Comparison of ENCODE assay signal across 11 cellular contexts in genomic region chr6:28808383-28808782, GRCh38.
DNase-seq lines count a peak whose midpoint lies in the region; ATAC-seq and TF ChIP-seq lines count a peak whose summit lies in the region.
"Had no signal": no experiment of that assay in that cellular context is flagged by ENCODE, and none has a peak within 500 bp of the region (broad histone marks: within the 10 kb centered on the region; RNA-seq: fewer than 3 reads in every experiment).

No MANE protein-coding gene starts in this region.

- intact Hi-C loops in Caco-2 (cut with micrococcal nuclease; ENCODE audit: unreplicated experiment) = no loop called here

- H2BK5ac ChIP-seq in mesendoderm (ENCODE audit: low read length) = no peak overlapping the region

- H3K9me3 Mint-ChIP-seq in Caco-2 (ENCODE audit: unreplicated experiment) (no peaks in the 10 kb centered on the region), IgD-negative memory B cell (peaks cover 9 to 26% (median 18%) of the 10 kb centered on the region in 3 donors)
- peaks cover 15% of the 10 kb centered on the region for H3K9me3 Mint-ChIP-seq in activated naive CD8-positive, alpha-beta T cell treated with anti-CD3 and anti-CD28 coated beads, Interleukin-2, amount 10 ng/mL, durations not matched to agents 7 days and 5 days
- peaks cover 0 to 3% of the 10 kb centered on the region in 2 donors for H3K9me3 Mint-ChIP-seq in effector memory CD8-positive, alpha-beta T cell

- H3K27ac Mint-ChIP-seq in Caco-2 (ENCODE audit: unreplicated experiment) (no peak overlapping the region), IgD-negative memory B cell (peak overlapping the region in 2 of 3 donors; percentile 15 to 36)
- H3K27ac Mint-ChIP-seq in activated naive CD8-positive, alpha-beta T cell treated with anti-CD3 and anti-CD28 coated beads, Interleukin-2, amount 10 ng/mL, durations not matched to agents 7 days and 5 days = peak overlapping the region; percentile 28
- H3K27ac Mint-ChIP-seq in effector memory CD8-positive, alpha-beta T cell = no peak overlapping the region

- no peak overlapping the region for H2AK5ac ChIP-seq in mesendoderm (ENCODE audit: low read length)

- H4K8ac ChIP-seq in mesendoderm (ENCODE audit: low read depth, low read length) = no peak overlapping the region

- H3K27me3 Mint-ChIP-seq in Caco-2 (ENCODE audit: insufficient read depth, unreplicated experiment) (no peaks in the 10 kb centered on the region), IgD-negative memory B cell (peaks cover 62% of the 10 kb centered on the region)
- peaks cover 88% of the 10 kb centered on the region for H3K27me3 Mint-ChIP-seq in activated naive CD8-positive, alpha-beta T cell treated with anti-CD3 and anti-CD28 coated beads, Interleukin-2, amount 10 ng/mL, durations not matched to agents 7 days and 5 days
- peaks cover 82 to 88% of the 10 kb centered on the region in 2 donors for H3K27me3 Mint-ChIP-seq in effector memory CD8-positive, alpha-beta T cell

- no peak overlapping the region for H2BK120ac ChIP-seq in mesendoderm (ENCODE audit: low read depth, low read length)

- CTCF ChIA-PET in Caco-2 (lab: Charles Lee) = no interaction called here

- peak overlapping the region; percentile 39 for H3K4me2 ChIP-seq in mesendoderm (ENCODE audit: low read length)

- peaks cover 21% of the 10 kb centered on the region for H3K36me3 Mint-ChIP-seq in Caco-2 (ENCODE audit: insufficient read depth, unreplicated experiment)
- H3K36me3 Mint-ChIP-seq in IgD-negative memory B cell = no peaks in the 10 kb centered on the region
- H3K36me3 Mint-ChIP-seq in activated naive CD8-positive, alpha-beta T cell treated with anti-CD3 and anti-CD28 coated beads, Interleukin-2, amount 10 ng/mL, durations not matched to agents 7 days and 5 days = peaks cover 10% of the 10 kb centered on the region
- H3K36me3 Mint-ChIP-seq in effector memory CD8-positive, alpha-beta T cell (ENCODE audit: insufficient read depth) = peaks cover 29% of the 10 kb centered on the region

- H3K4me1 ChIP-seq in Caco-2 (no peaks in the 10 kb centered on the region; the same call in 1 of the 2 replicates), mesendoderm (ENCODE audit: control insufficient read depth, low read depth, low read length) (peaks cover 2% of the 10 kb centered on the region)

- H3K4me3 Mint-ChIP-seq in Caco-2 (ENCODE audit: unreplicated experiment) = peak overlapping the region; percentile 48
- H3K4me3 Mint-ChIP-seq in IgD-negative memory B cell = no peak overlapping the region
- peak overlapping the region; percentile 32 for H3K4me3 Mint-ChIP-seq in activated naive CD8-positive, alpha-beta T cell treated with anti-CD3 and anti-CD28 coated beads, Interleukin-2, amount 10 ng/mL, durations not matched to agents 7 days and 5 days
- no peak overlapping the region for H3K4me3 Mint-ChIP-seq in effector memory CD8-positive, alpha-beta T cell

- H3K4me1 Mint-ChIP-seq in Caco-2 (ENCODE audit: low read depth, unreplicated experiment) (no peaks in the 10 kb centered on the region), IgD-negative memory B cell (peaks cover 0 to 4% (median 3%) of the 10 kb centered on the region in 3 donors)
- peaks cover 24% of the 10 kb centered on the region for H3K4me1 Mint-ChIP-seq in activated naive CD8-positive, alpha-beta T cell treated with anti-CD3 and anti-CD28 coated beads, Interleukin-2, amount 10 ng/mL, durations not matched to agents 7 days and 5 days
- peaks cover 4 to 8% of the 10 kb centered on the region in 2 donors for H3K4me1 Mint-ChIP-seq in effector memory CD8-positive, alpha-beta T cell (ENCODE audit: low read depth in 2 of 2)

- no peak for TF ChIP-seq CTCF in Caco-2 (IDR thresholded peaks at IDR 0.05; ENCODE audit: insufficient read depth in 1 of 2, low read depth in 1 of 2, low read length in 1 of 2, severe bottlenecking in 1 of 2, unreplicated experiment in 1 of 2)

- no peaks in the 10 kb centered on the region for H3K79me2 ChIP-seq in mesendoderm (ENCODE audit: control insufficient read depth, insufficient read depth, low read length)

- H2BK15ac ChIP-seq in mesendoderm (replicated peaks; ENCODE audit: low read depth) = no peak overlapping the region

- H3K79me1 ChIP-seq in mesendoderm (ENCODE audit: low read length) = no peaks in the 10 kb centered on the region

- no CpG with 5 or more reads among the region's 13 CpGs for WGBS in mesendoderm (ENCODE audit: extremely low coverage, insufficient coverage, low lambda C conversion rate)

- H3K27me3 ChIP-seq in Caco-2 (replicated peaks; ENCODE audit: control insufficient read depth, insufficient read depth, low read length) (no peaks in the 10 kb centered on the region), mesendoderm (ENCODE audit: insufficient read depth, low read length, poor library complexity) (peaks cover 29% of the 10 kb centered on the region)

- H3K36me3 ChIP-seq in Caco-2 (ENCODE audit: control insufficient read depth, insufficient read depth, low read length) (no peaks in the 10 kb centered on the region), mesendoderm (ENCODE audit: control insufficient read depth, insufficient read depth, low read length) (no peaks in the 10 kb centered on the region)

- H3K9me3 ChIP-seq in Caco-2 = no peaks in the 10 kb centered on the region

- H3K56ac ChIP-seq in mesendoderm (ENCODE audit: low read length) = no peak overlapping the region

- no peak overlapping the region for H4K5ac ChIP-seq in mesendoderm (ENCODE audit: low read length)

- no peak overlapping the region for H3K23ac ChIP-seq in mesendoderm (ENCODE audit: low read length)

- H3K4me3 ChIP-seq in Caco-2 (ENCODE audit: low read depth, low read length) (no peak overlapping the region), mesendoderm (ENCODE audit: low read length) (no peak overlapping the region)

- DNase-seq in Caco-2 (no peak), mesendoderm (no peak), DMS153 (lab: John Stamatoyannopoulos, UW) (no peak)
- no peak for DNase-seq in activated naive CD8-positive, alpha-beta T cell treated with anti-CD3 and anti-CD28 coated beads, Interleukin-2, amount 10 ng/mL, durations not matched to agents 7 days and 5 days
- no peak for DNase-seq in effector memory CD8-positive, alpha-beta T cell
- DNase-seq: activated naive CD4-positive, alpha-beta T cell; posterior cingulate gyrus; stimulated activated CD4-positive, alpha-beta T cell treated with anti-CD3 and anti-CD28 coated beads, Interleukin-4, amount 100 ng/mL, for 1 hour had no signal

- H3K9ac ChIP-seq in mesendoderm (ENCODE audit: low read length) = no peak overlapping the region

- BruUV-seq in Caco-2 (replicated peaks; lab: Mats Ljungman, UMichigan) = no TSS peak

- no peak for ATAC-seq in activated naive CD8-positive, alpha-beta T cell treated with anti-CD3 and anti-CD28 coated beads, Interleukin-2, amount 10 ng/mL, durations not matched to agents 7 days and 5 days (ENCODE audit: low read depth)
- no peak for ATAC-seq in HG02798 (IDR thresholded peaks at IDR 0.05; ENCODE audit: poor library complexity, unreplicated experiment)
- ATAC-seq in effector memory CD8-positive, alpha-beta T cell (replicated peaks) = no peak
- ATAC-seq in HG03159 (IDR thresholded peaks at IDR 0.05; ENCODE audit: unreplicated experiment) = no peak

- H3K4ac ChIP-seq in mesendoderm (ENCODE audit: low read depth, low read length) = no peak overlapping the region

- POLR2A ChIA-PET in Caco-2 (lab: Charles Lee) = no interaction called here
- POLR2A ChIA-PET in activated naive CD8-positive, alpha-beta T cell treated with anti-CD3 and anti-CD28 coated beads, Interleukin-2, amount 10 ng/mL, durations not matched to agents 7 days and 5 days (lab: Charles Lee) = no interaction called here

- no peak overlapping the region for H3K27ac ChIP-seq in mesendoderm (ENCODE audit: low read depth, low read length)

- no peak overlapping the region for H3K18ac ChIP-seq in mesendoderm (ENCODE audit: low read length)

Comparison
In these comparisons a context has a peak if more than half of its experiments do, and no peak if none do; other contexts are left out.
1. H3K27ac Mint-ChIP-seq: peak in IgD-negative memory B cell (2 of 3) and activated naive CD8-positive, alpha-beta T cell treated with anti-CD3 and anti-CD28 coated beads, Interleukin-2, amount 10 ng/mL, durations not matched to agents 7 days and 5 days (single experiment); none in Caco-2 (single experiment) and effector memory CD8-positive, alpha-beta T cell (0 of 2).
2. H3K4me3 Mint-ChIP-seq: peak in Caco-2 (single experiment) and activated naive CD8-positive, alpha-beta T cell treated with anti-CD3 and anti-CD28 coated beads, Interleukin-2, amount 10 ng/mL, durations not matched to agents 7 days and 5 days (single experiment); none in IgD-negative memory B cell (0 of 4) and effector memory CD8-positive, alpha-beta T cell (0 of 2).